Comparison of ENCODE assay signal across 8 cellular contexts in genomic region chr14:73458219-73458976, GRCh38. TPM values are rescaled to one million over a fixed set of nuclear protein-coding genes. Genes with fewer than 3 reads are reported as not detected.
DNase-seq lines count a peak whose midpoint lies in the region; ATAC-seq and TF ChIP-seq lines count a peak whose summit lies in the region.

NUMB (minus strand) TSS chr14:73458546; CDS start chr14:73355751, 102,795 bp downstream.

- H3K9me3 ChIP-seq in ovary (no peaks in the 10 kb centered on the region), thyroid gland (no peaks in the 10 kb centered on the region)

- ATAC-seq in HG02759 (IDR thresholded peaks at IDR 0.05; ENCODE audit: unreplicated experiment) (peak; percentile 96), Right ventricle myocardium inferior (peak; percentile 99)

- H3K36me3 ChIP-seq in ovary (no peaks in the 10 kb centered on the region), thyroid gland (no peaks in the 10 kb centered on the region)

- H3K4me1 ChIP-seq in ovary (ENCODE audit: insufficient read depth) (peaks cover 13% of the 10 kb centered on the region), thyroid gland (peaks cover 19 to 46% of the 10 kb centered on the region in 2 donors)

- DNase-seq in GM12865 (ENCODE audit: low read depth) (peak; percentile 100), NCI-H1417 (lab: John Stamatoyannopoulos, UW) (peak; percentile 100), SW 1271 (lab: John Stamatoyannopoulos, UW) (peak; percentile 99 to 100), Right ventricle myocardium inferior (ENCODE audit: missing footprints) (peak; percentile 96), ovary (peak; percentile 96 to 99 (median 97)), thyroid gland (peak; percentile 99)
- DNase-seq in activated naive CD8-positive, alpha-beta T cell treated with anti-CD3 and anti-CD28 coated beads, Interleukin-2, amount 50 U/mL, for 16 hours (ENCODE audit: low read depth, low spot score) = peak; percentile 95

- WGBS in ovary, 3 donors = 0 to 1% (median 1%) methylated on average over 31 to 54 of the region's 54 CpGs
- WGBS in thyroid gland, 2 donors = 0 to 2% methylated on average over 31 to 44 of the region's 54 CpGs

- TF ChIP-seq CTCF in GM12865 (IDR thresholded peaks at IDR 0.05; ENCODE audit: insufficient read depth, low read depth, low read length, missing control alignments) (no peak), ovary (IDR thresholded peaks at IDR 0.05) (peak in 2 of 3 donors; percentile 19 to 34), thyroid gland (IDR thresholded peaks at IDR 0.05) (peak in 2 of 6 experiments; percentile 9 to 28)

- H3K4me3 ChIP-seq in GM12865 (ENCODE audit: low read depth, low read length) = peak within 1 kb of the TSS; percentile 99
- H3K4me3 ChIP-seq in ovary = peak within 1 kb of the TSS; percentile 87
- H3K4me3 ChIP-seq in thyroid gland (replicated peaks in 1 of 3) = peak within 1 kb of the TSS; percentile 51 to 97 (median 86)

- TF ChIP-seq POLR2A in ovary (IDR thresholded peaks at IDR 0.05) (peak; percentile 64), thyroid gland (IDR thresholded peaks at IDR 0.05) (peak; percentile 68 to 95)

- no peak for TF ChIP-seq EP300 in ovary (IDR thresholded peaks at IDR 0.05)

- no peaks in the 10 kb centered on the region for H3K27me3 ChIP-seq in ovary
- no peaks in the 10 kb centered on the region for H3K27me3 ChIP-seq in thyroid gland

- intact Hi-C loops in Right ventricle myocardium inferior (cut with DNase I) = loop anchor here (5.0 kb wide), 1 partner anchor 36 kb away; no protein-coding TSS in a partner anchor
- intact Hi-C loops in ovary (cut with DNase I) = no loop called here
- intact Hi-C loops in thyroid gland (cut with DNase I) = no loop called here

- H3K27ac ChIP-seq in ovary (peak within 1 kb of the TSS; percentile 71 to 72), thyroid gland (peak within 1 kb of the TSS; percentile 89 to 91 (median 91))

RNA-seq across cellular contexts. Expression of gene NUMB, which starts in this region (rescaled TPM):
- total RNA-seq in Right ventricle myocardium inferior (39.8 TPM), ovary (10 to 100 TPM; 35.4 to 70.6 (median 67.6) TPM), thyroid gland (100 to 1,000 TPM in 1 of 4 donors, 10 to 100 TPM in 3; 67.1 to 101 (median 86.7) TPM)
- polyA plus RNA-seq in ovary = 10 to 100 TPM; 32.9 to 78.2 TPM

Comparison
In these comparisons a context has a peak if more than half of its experiments do, and no peak if none do; other contexts are left out.
1. Peak in every context shown above with its lines: DNase-seq, ATAC-seq, H3K4me3 ChIP-seq and H3K27ac ChIP-seq.